In genomic region chr1:203022853-203023252, GRCh38 we compare ENCODE assay signal across 9 cellular contexts. TPM values are rescaled to one million over a fixed set of nuclear protein-coding genes. Genes with fewer than 3 reads are reported as not detected.
DNase-seq lines count a peak whose midpoint lies in the region; ATAC-seq, FAIRE-seq and TF ChIP-seq lines count a peak whose summit lies in the region.
"Not testable (repeated sequence)": the region's sequence is repeated elsewhere in the genome, so short reads cannot be mapped to it uniquely, and the experiment has no call there.
"Had no signal": no experiment of that assay in that cellular context is flagged by ENCODE, and none has a peak within 500 bp of the region (broad histone marks: within the 10 kb centered on the region; RNA-seq: fewer than 3 reads in every experiment).

No MANE protein-coding gene starts in this region.

- BruUV-seq in K562 (replicated peaks; lab: Mats Ljungman, UMichigan): not testable (repeated sequence)

- not testable (repeated sequence) for H2AFZ ChIP-seq in DND-41 (ENCODE audit: low read depth, low read length); K562 (ENCODE audit: low read depth, low read length)

- POLR2A ChIA-PET in K562 (lab: Yijun Ruan, JAX): interaction anchor here (1.4 to 3.2 kb wide), 4 partner anchors 10 to 16 kb away, joined by 5 to 14 read pairs (median 10); partner anchors contain the start of gene TMEM183A

- H3K9me1 ChIP-seq in K562 (ENCODE audit: control insufficient read depth, insufficient read depth, low read length): not testable (repeated sequence)

- WGBS in K562 (ENCODE audit: insufficient coverage, low coverage, missing lambda C conversion rate): 72% methylated on average over 3 of the region's 10 CpGs

- TF ChIP-seq EP300 in K562 (IDR thresholded peaks at IDR 0.05; ENCODE audit: low read length): not testable (repeated sequence)

- TF ChIP-seq POLR2A in H54 (IDR thresholded peaks at IDR 0.05; ENCODE audit: low read depth, low read length); K562 (conservative IDR thresholded peaks at IDR 0.05): not testable (repeated sequence)

- CTCF ChIA-PET in K562 (lab: Yijun Ruan, JAX; ENCODE audit: low intra/inter-chr PET ratio): not testable (repeated sequence)

- not testable (repeated sequence) for TF ChIP-seq CTCF in DND-41 (IDR thresholded peaks at IDR 0.05; ENCODE audit: borderline replicate concordance, extremely low read depth, low read length, poor library complexity, severe bottlenecking); K562 (IDR thresholded peaks at IDR 0.05 in 2 of 3, conservative IDR thresholded peaks at IDR 0.05 in 1 of 3; ENCODE audit: insufficient read depth in 2 of 3, low read depth in 1 of 3, low read length in 3 of 3); left lung (IDR thresholded peaks at IDR 0.05)
- TF ChIP-seq CTCF in LNCAP (IDR thresholded peaks at IDR 0.05): peak; percentile 30; the same call in 1 of the 2 replicates

- not testable (repeated sequence) for H3K27ac ChIP-seq in DND-41 (ENCODE audit: low read length); K562 (ENCODE audit: extremely low read depth, low read depth, low read length); left lung

- in situ Hi-C loops in K562 (cut with MboI): not testable (repeated sequence)

- not testable (repeated sequence) for H3K79me2 ChIP-seq in DND-41 (ENCODE audit: insufficient read depth, low read length); K562 (ENCODE audit: control insufficient read depth, insufficient read depth, low read length)

- H3K9ac ChIP-seq in DND-41 (ENCODE audit: low read depth, low read length); K562 (ENCODE audit: insufficient read depth in 1 of 2, low read depth in 2 of 2, low read length in 2 of 2): not testable (repeated sequence)

- not testable (repeated sequence) for H4K20me1 ChIP-seq in DND-41 (ENCODE audit: insufficient read depth, low read length); K562 (replicated peaks; ENCODE audit: control insufficient read depth, insufficient read depth, low read length)

- not testable (repeated sequence) for H3K4me2 ChIP-seq in DND-41 (ENCODE audit: insufficient read depth, low read length); K562 (ENCODE audit: insufficient read depth, low read length)

- DNase-seq in DND-41; H54 (ENCODE audit: insufficient read length, low spot score); K562 (ENCODE audit: extremely low read depth in 1 of 4, low spot score in 3 of 4); left lung: not testable (repeated sequence)

- H3K4me1 ChIP-seq in DND-41 (ENCODE audit: insufficient read depth, low read length): not testable (repeated sequence)
- H3K4me1 ChIP-seq in K562 (replicated peaks in 1 of 2; ENCODE audit: control insufficient read depth in 2 of 2, insufficient read depth in 2 of 2, low read length in 2 of 2) (peaks cover 11 to 15% of the 10 kb centered on the region in 2 experiments; a peak in 4 of 5 replicates), left lung (peaks cover 0 to 13% of the 10 kb centered on the region in 2 donors)

- not testable (repeated sequence) for H3K27me3 ChIP-seq in DND-41 (ENCODE audit: insufficient read depth, low read length, poor library complexity); K562 (ENCODE audit: control insufficient read depth in 2 of 2, insufficient read depth in 2 of 2, low read length in 2 of 2)
- peaks cover 4 to 15% of the 10 kb centered on the region in 2 donors for H3K27me3 ChIP-seq in left lung

- H3K36me3 ChIP-seq in DND-41 (ENCODE audit: insufficient read depth, low read length) (peaks cover 68% of the 10 kb centered on the region), K562 (ENCODE audit: control insufficient read depth, insufficient read depth, low read length) (peaks cover 75% of the 10 kb centered on the region), left lung (peaks cover 0 to 68% of the 10 kb centered on the region in 2 donors)

- intact Hi-C loops in K562 (cut with micrococcal nuclease); left lung (cut with DNase I): not testable (repeated sequence)

- not testable (repeated sequence) for H3K4me3 ChIP-seq in DND-41 (ENCODE audit: low read depth in 1 of 2, low read length in 2 of 2); K562; left lung

- not testable (repeated sequence) for H3K9me3 ChIP-seq in DND-41 (ENCODE audit: insufficient read depth, low read length, severe bottlenecking); K562 (replicated peaks; ENCODE audit: control insufficient read depth, insufficient read depth, low read depth, low read length); left lung

- peak; percentile 59; the same call in 1 of the 3 replicates for ATAC-seq in DND-41 (ENCODE audit: insufficient read depth, low read depth)
- ATAC-seq in SK-N-SH treated with all-trans-retinoic acid at 6 μM for 48 hours: peak; percentile 45
- peak; percentile 64 for ATAC-seq in K562
- peak; percentile 61 for ATAC-seq in esophagus mucosa
- ATAC-seq in left lung: peak; percentile 13

- FAIRE-seq in H54 (lab: Jason Lieb, UNC) (peak; percentile 82), K562 (lab: Jason Lieb, UNC) (peak; percentile 86)

- TF ChIP-seq RAD21 in K562 (CRISPR knock-in tag; conservative IDR thresholded peaks at IDR 0.05 in 1 of 2, IDR thresholded peaks at IDR 0.05 in 1 of 2): not testable (repeated sequence)

RNA-seq across cellular contexts. Expression of gene PPFIA4, which starts 3.4 kb away (rescaled TPM):
- total RNA-seq in K562 (2011; cell fraction: chromatin; rRNA removed; ENCODE audit: low replicate concordance): 88.7 and 176 TPM in 2 replicates
- 60.7 and 63.9 TPM in 2 replicates for total RNA-seq in K562 (2011; cell fraction: nucleolus; rRNA removed)
- 62.3 and 64.9 TPM in 2 replicates for total RNA-seq in K562 (2011; cell fraction: nucleoplasm; rRNA removed)
- total RNA-seq in K562 (2014; rRNA removed): 0.94 and 1.00 TPM in 2 replicates
- 0.22 and 0.36 TPM in 2 replicates for total RNA-seq in K562 (2014; rRNA removed; fragmentation: Illumina TruSeq; extraction: Trizol)
- total RNA-seq in K562 (2015; rRNA removed; fragmentation: Illumina TruSeq; extraction: Trizol): 0.43 and 0.60 TPM in 2 replicates
- total RNA-seq in K562 (2021): 1.9 and 2.0 TPM in 2 replicates
- 12.0 and 15.5 TPM in 2 replicates for polyA plus RNA-seq in K562 (2011; rRNA removed)
- polyA plus RNA-seq in K562 (2011; cell fraction: cytosol; rRNA removed): 4.9 and 6.3 TPM in 2 replicates
- 133 and 139 TPM in 2 replicates for polyA plus RNA-seq in K562 (2011; cell fraction: nucleus; rRNA removed)
- polyA plus RNA-seq in K562 (2012): 3.8 and 4.7 TPM in 2 replicates
- polyA plus RNA-seq in K562 (2014; fragmentation: Illumina TruSeq; extraction: Trizol): 0.69 and 0.70 TPM in 2 replicates
- under 1 TPM; 0.07 to 0.08 TPM for polyA plus RNA-seq in K562 (2014; fragmentation: Nextera tagmentation; extraction: Ambion mirVana)
- polyA plus RNA-seq in K562 (2014; rRNA removed): 1.2 and 5.3 TPM in 2 replicates
- polyA minus RNA-seq in K562 (2011; rRNA and poly(A)+ RNA removed): 5.5 and 9.7 TPM in 2 replicates
- 5.2 and 6.8 TPM in 2 replicates for polyA minus RNA-seq in K562 (2011; cell fraction: cytosol; rRNA and poly(A)+ RNA removed)
- 32.0 and 45.5 TPM in 2 replicates for polyA minus RNA-seq in K562 (2011; cell fraction: nucleus; rRNA and poly(A)+ RNA removed)
- 1.0 TPM for total RNA-seq in esophagus mucosa
- total RNA-seq in left lung: 1 to 10 TPM; 1.3 to 2.1 TPM
- polyA plus RNA-seq: CD4-positive, CD25-positive, alpha-beta regulatory T cell; IgD-negative memory B cell had no signal

RNA-seq across cellular contexts. Expression of gene TMEM183A, which starts 15.7 kb away (rescaled TPM):
- 131 and 149 TPM in 2 replicates for total RNA-seq in K562 (2011; cell fraction: chromatin; rRNA removed; ENCODE audit: low replicate concordance)
- total RNA-seq in K562 (2011; cell fraction: nucleolus; rRNA removed): 80.0 and 91.2 TPM in 2 replicates
- total RNA-seq in K562 (2011; cell fraction: nucleoplasm; rRNA removed): 117 and 162 TPM in 2 replicates
- total RNA-seq in K562 (2014; rRNA removed) (119 and 136 TPM in 2 replicates), K562 (2014; rRNA removed; fragmentation: Illumina TruSeq; extraction: Trizol) (127 and 136 TPM in 2 replicates), K562 (2015; rRNA removed; fragmentation: Illumina TruSeq; extraction: Trizol) (114 TPM in 2 replicates), K562 (2021) (124 and 143 TPM in 2 replicates), esophagus mucosa (54.3 TPM), left lung (10 to 100 TPM; 54.0 to 70.9 TPM)
- polyA plus RNA-seq in K562 (2011; rRNA removed) (166 and 180 TPM in 2 replicates), K562 (2014; fragmentation: Illumina TruSeq; extraction: Trizol) (144 and 190 TPM in 2 replicates), K562 (2014; fragmentation: Nextera tagmentation; extraction: Ambion mirVana) (10 to 100 TPM; 23.4 to 31.8 TPM), K562 (2014; rRNA removed) (124 and 139 TPM in 2 replicates)
- 195 and 277 TPM in 2 replicates for polyA plus RNA-seq in K562 (2011; cell fraction: cytosol; rRNA removed)
- polyA plus RNA-seq in K562 (2011; cell fraction: nucleus; rRNA removed): 226 and 265 TPM in 2 replicates
- polyA plus RNA-seq in K562 (2012): 81.2 and 82.1 TPM in 2 replicates
- polyA minus RNA-seq in K562 (2011; rRNA and poly(A)+ RNA removed): 195 and 208 TPM in 2 replicates
- 63.5 and 86.2 TPM in 2 replicates for polyA minus RNA-seq in K562 (2011; cell fraction: cytosol; rRNA and poly(A)+ RNA removed)
- 54.9 and 85.7 TPM in 2 replicates for polyA minus RNA-seq in K562 (2011; cell fraction: nucleus; rRNA and poly(A)+ RNA removed)

RNA-seq across cellular contexts. Expression of gene CYB5R1, which starts 55.8 kb away (rescaled TPM):
- 95.0 and 159 TPM in 2 replicates for total RNA-seq in K562 (2011; cell fraction: chromatin; rRNA removed; ENCODE audit: low replicate concordance)
- total RNA-seq in K562 (2011; cell fraction: nucleolus; rRNA removed): 139 and 149 TPM in 2 replicates
- total RNA-seq in K562 (2011; cell fraction: nucleoplasm; rRNA removed): 123 and 126 TPM in 2 replicates
- 42.8 and 48.3 TPM in 2 replicates for total RNA-seq in K562 (2014; rRNA removed)
- total RNA-seq in K562 (2014; rRNA removed; fragmentation: Illumina TruSeq; extraction: Trizol): 34.4 and 34.6 TPM in 2 replicates
- 32.2 and 32.3 TPM in 2 replicates for total RNA-seq in K562 (2015; rRNA removed; fragmentation: Illumina TruSeq; extraction: Trizol)
- 38.8 and 41.1 TPM in 2 replicates for total RNA-seq in K562 (2021)
- polyA plus RNA-seq in K562 (2011; rRNA removed): 29.0 and 35.8 TPM in 2 replicates
- polyA plus RNA-seq in K562 (2011; cell fraction: cytosol; rRNA removed): 22.3 and 33.8 TPM in 2 replicates
- 90.4 and 107 TPM in 2 replicates for polyA plus RNA-seq in K562 (2011; cell fraction: nucleus; rRNA removed)
- 41.2 and 48.6 TPM in 2 replicates for polyA plus RNA-seq in K562 (2012)
- 46.6 and 48.6 TPM in 2 replicates for polyA plus RNA-seq in K562 (2014; fragmentation: Illumina TruSeq; extraction: Trizol)
- 10 to 100 TPM; 10.6 to 14.3 TPM for polyA plus RNA-seq in K562 (2014; fragmentation: Nextera tagmentation; extraction: Ambion mirVana)
- 30.6 and 47.9 TPM in 2 replicates for polyA plus RNA-seq in K562 (2014; rRNA removed)
- polyA minus RNA-seq in K562 (2011; rRNA and poly(A)+ RNA removed): 24.2 and 35.7 TPM in 2 replicates
- 9.0 and 16.4 TPM in 2 replicates for polyA minus RNA-seq in K562 (2011; cell fraction: cytosol; rRNA and poly(A)+ RNA removed)
- polyA minus RNA-seq in K562 (2011; cell fraction: nucleus; rRNA and poly(A)+ RNA removed): 38.1 and 46.9 TPM in 2 replicates
- 73.1 TPM for total RNA-seq in esophagus mucosa
- 10 to 100 TPM; 79.0 to 99.5 TPM for total RNA-seq in left lung

Comparison
In these comparisons a context has a peak if more than half of its experiments do, and no peak if none do; other contexts are left out.
1. ATAC-seq: peak in every context shown above with its lines; median percentile 64 in K562; 61 in esophagus mucosa; 59 in DND-41; 45 in SK-N-SH treated with all-trans-retinoic acid at 6 μM for 48 hours; 13 in left lung.